ENCODE assay signal across 10 cellular contexts in the genomic region with DNA sequence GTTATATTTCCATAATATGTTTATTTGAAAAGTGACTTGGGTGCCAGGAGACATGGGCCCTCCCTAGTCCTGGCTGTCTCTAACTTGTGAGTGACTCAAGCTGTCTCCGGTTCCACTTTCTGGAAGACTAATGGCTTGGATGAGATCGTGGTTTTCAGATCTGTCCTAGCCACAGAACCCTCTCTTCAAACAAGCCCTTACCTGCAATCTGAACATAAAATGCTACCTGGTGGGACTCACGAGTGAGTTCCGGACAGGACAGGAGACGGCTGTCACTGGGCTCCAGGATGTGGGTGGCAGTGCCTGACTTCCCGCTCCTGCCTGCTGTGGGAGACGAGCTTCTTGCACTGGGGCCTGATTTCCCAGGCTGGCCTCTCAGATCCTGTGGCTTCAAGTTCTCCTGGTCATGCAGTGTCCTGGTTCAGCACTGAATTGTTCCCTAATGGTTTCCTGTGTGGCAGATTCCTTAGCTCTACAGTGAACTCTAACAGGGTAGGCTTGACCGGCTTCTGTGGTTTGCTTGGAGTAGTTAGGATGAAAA. TPM values are rescaled to one million over a fixed set of nuclear protein-coding genes. Genes with fewer than 3 reads are reported as not detected.
A peak's percentile ranks its signal among the peaks of the same experiment; 100 is the strongest.
DNase-seq lines count a peak whose midpoint lies in the region; ATAC-seq and TF ChIP-seq lines count a peak whose summit lies in the region.
"Had no signal": no experiment of that assay in that cellular context is flagged by ENCODE, and none has a peak within 500 bp of the region (broad histone marks: within the 10 kb centered on the region; RNA-seq: fewer than 3 reads in every experiment).

No MANE protein-coding gene starts in this region.

- POLR2A ChIA-PET in activated CD8-positive, alpha-beta T cell treated with anti-CD3 and anti-CD28 coated beads for 36 hours (lab: Charles Lee): interaction anchor here (1.1 kb wide), 2 partner anchors 18 to 25 kb away, joined by 3 to 4 read pairs; no protein-coding TSS in a partner anchor

- H2BK120ac ChIP-seq in H9 (ENCODE audit: low read depth, low read length, poor library complexity, severe bottlenecking): no peak overlapping the region

- H3K4me1 ChIP-seq in H9 (ENCODE audit: insufficient read depth, low read length) (no peaks in the 10 kb centered on the region), smooth muscle cell (ENCODE audit: low read depth) (no peaks in the 10 kb centered on the region)

- H2AFZ ChIP-seq in H9 (ENCODE audit: low read length) (no peak overlapping the region), smooth muscle cell (ENCODE audit: low read depth) (no peak overlapping the region)

- H3K27me3 ChIP-seq in H9 (ENCODE audit: insufficient read depth, low read length) (no peaks in the 10 kb centered on the region), smooth muscle cell (ENCODE audit: low read depth) (no peaks in the 10 kb centered on the region)

- H3K9me3 ChIP-seq in H9 (ENCODE audit: control insufficient read depth, low read depth, low read length) (no peaks in the 10 kb centered on the region), smooth muscle cell (replicated peaks; ENCODE audit: low read depth) (no peaks in the 10 kb centered on the region)

- no peak overlapping the region for H3K4me3 Mint-ChIP-seq in H9
- no peak overlapping the region for H3K4me3 Mint-ChIP-seq in activated CD8-positive, alpha-beta T cell treated with anti-CD3 and anti-CD28 coated beads for 36 hours
- H3K4me3 Mint-ChIP-seq: IgD-negative memory B cell had no signal

- H3T11ph ChIP-seq in H9 (ENCODE audit: low read length): no peak overlapping the region

- H2BK5ac ChIP-seq in H9 (ENCODE audit: insufficient read length, low read length): no peak overlapping the region

- no peaks in the 10 kb centered on the region for H3K23me2 ChIP-seq in H9 (ENCODE audit: insufficient read length, low read depth, low read length, poor library complexity, severe bottlenecking)

- H3K14ac ChIP-seq in H9 (ENCODE audit: insufficient read depth, low read length): no peak overlapping the region

- no peak overlapping the region for H2BK15ac ChIP-seq in H9 (ENCODE audit: low read depth, low read length)

- no peak overlapping the region for H3K4ac ChIP-seq in H9 (ENCODE audit: low read depth, low read length)

- no peak overlapping the region for H4K91ac ChIP-seq in H9 (ENCODE audit: insufficient read length, low read depth, low read length)

- H3K79me1 ChIP-seq in H9 (ENCODE audit: insufficient read depth, low read depth, low read length, poor library complexity, severe bottlenecking): no peaks in the 10 kb centered on the region

- peak overlapping the region in 2 of 3 experiments; percentile 27 to 58; a peak in 2 of 7 replicates for H3K27ac Mint-ChIP-seq in H9
- H3K27ac Mint-ChIP-seq in activated CD8-positive, alpha-beta T cell treated with anti-CD3 and anti-CD28 coated beads for 36 hours: peak overlapping the region; percentile 47

- peaks cover 26% of the 10 kb centered on the region for H3F3A ChIP-seq in smooth muscle cell (ENCODE audit: low read depth)

- no peak for TF ChIP-seq CTCF in H9 (conservative IDR thresholded peaks at IDR 0.05)
- no peak for TF ChIP-seq CTCF in activated CD8-positive, alpha-beta T cell treated with anti-CD3 and anti-CD28 coated beads for 36 hours (IDR thresholded peaks at IDR 0.05)
- TF ChIP-seq CTCF in smooth muscle cell (IDR thresholded peaks at IDR 0.05; ENCODE audit: borderline replicate concordance, insufficient read depth, poor library complexity, severe bottlenecking): no peak
- TF ChIP-seq CTCF in lower leg skin (IDR thresholded peaks at IDR 0.05): no peak

- H4K5ac ChIP-seq in H9 (ENCODE audit: insufficient read length, low read depth, low read length): no peak overlapping the region

- H2BK20ac ChIP-seq in H9 (ENCODE audit: low read depth, low read length, poor library complexity, severe bottlenecking): no peak overlapping the region

- no peaks in the 10 kb centered on the region for H3K36me3 ChIP-seq in smooth muscle cell (ENCODE audit: low read depth)

- no peak for DNase-seq in H9
- no peak for DNase-seq in activated CD8-positive, alpha-beta T cell treated with anti-CD3 and anti-CD28 coated beads for 36 hours
- DNase-seq in fibroblast of peridontal ligament (ENCODE audit: extremely low read depth): peak; percentile 40
- no peak for DNase-seq in smooth muscle cell (lab: John Stamatoyannopoulos, UW; ENCODE audit: unreplicated experiment)
- no peak for DNase-seq in T-helper 1 cell
- DNase-seq in lower leg skin (ENCODE audit: low spot score in 2 of 2): no peak
- no peak for DNase-seq in T-helper 2 cell
- no peak for DNase-seq in COLO668 (lab: John Stamatoyannopoulos, UW; ENCODE audit: unreplicated experiment)
- DNase-seq: NCI-H446 treated with DMSO at 0.1 percent for 48 hours had no signal

- H2BK12ac ChIP-seq in H9 (ENCODE audit: insufficient read length, low read depth, low read length): no peak overlapping the region

- H4K8ac ChIP-seq in H9 (replicated peaks; ENCODE audit: insufficient read length, low read depth, low read length): no peak overlapping the region

- H3K36me3 Mint-ChIP-seq in H9 (ENCODE audit: insufficient read depth in 1 of 3, low read depth in 3 of 3): peaks cover 0 to 16% (median 8%) of the 10 kb centered on the region in 3 experiments; a peak in 6 of 7 replicates
- H3K36me3 Mint-ChIP-seq in activated CD8-positive, alpha-beta T cell treated with anti-CD3 and anti-CD28 coated beads for 36 hours (ENCODE audit: low read depth): peaks cover 38% of the 10 kb centered on the region

- H2AK5ac ChIP-seq in H9 (ENCODE audit: insufficient read length, low read length): no peak overlapping the region

- CTCF ChIA-PET in activated CD8-positive, alpha-beta T cell treated with anti-CD3 and anti-CD28 coated beads for 36 hours (lab: Charles Lee): interaction anchor here (1.7 to 2.2 kb wide), 2 partner anchors 26 to 225 kb away, joined by 3 to 7 read pairs; a partner anchor contains a TSS

- peaks cover 10 to 25% of the 10 kb centered on the region in 2 experiments for H3K4me1 Mint-ChIP-seq in H9
- H3K4me1 Mint-ChIP-seq in activated CD8-positive, alpha-beta T cell treated with anti-CD3 and anti-CD28 coated beads for 36 hours (ENCODE audit: low read depth): peaks cover 52% of the 10 kb centered on the region

- intact Hi-C loops in activated CD8-positive, alpha-beta T cell treated with anti-CD3 and anti-CD28 coated beads for 36 hours (cut with micrococcal nuclease): no loop called here
- intact Hi-C loops in lower leg skin (cut with DNase I; ENCODE audit: low total_unique reads): no loop called here

- ATAC-seq in activated CD8-positive, alpha-beta T cell treated with anti-CD3 and anti-CD28 coated beads for 36 hours: no peak

- H3K4me3 ChIP-seq in smooth muscle cell (no peak overlapping the region), lower leg skin (ENCODE audit: low read depth, poor library complexity, severe bottlenecking) (no peak overlapping the region)

- no CpG with 5 or more reads among the region's 8 CpGs for WGBS in H9 (ENCODE audit: extremely low coverage, insufficient read length, low lambda C conversion rate)
- WGBS in smooth muscle cell (ENCODE audit: low lambda C conversion rate): 27% methylated on average over 8 of the region's 8 CpGs
- 31 to 47% methylated on average over 8 of the region's 8 CpGs for WGBS in lower leg skin, 2 donors

- no peak overlapping the region for H3K56ac ChIP-seq in H9 (ENCODE audit: insufficient read length, low read depth, low read length)

- no peak overlapping the region for H3K23ac ChIP-seq in H9 (ENCODE audit: insufficient read length, low read depth, low read length)

- H3K9ac ChIP-seq in H9 (ENCODE audit: extremely low read depth, insufficient read length, low read length) (no peak overlapping the region), smooth muscle cell (ENCODE audit: low read depth) (no peak overlapping the region)

- H3K4me2 ChIP-seq in H9 (ENCODE audit: insufficient read depth, insufficient read length, low read length) (no peak overlapping the region), smooth muscle cell (peak overlapping the region; percentile 65)

- H4K20me1 ChIP-seq in H9 (ENCODE audit: control insufficient read depth, insufficient read depth, insufficient read length) (no peaks in the 10 kb centered on the region), smooth muscle cell (ENCODE audit: low read depth) (peaks cover 34% of the 10 kb centered on the region)

- no peak overlapping the region for H3K27ac ChIP-seq in H9 (ENCODE audit: insufficient read length, low read depth, low read length)
- H3K27ac ChIP-seq in smooth muscle cell (ENCODE audit: low read depth): peak overlapping the region; percentile 70

- H3K18ac ChIP-seq in H9 (ENCODE audit: insufficient read length, low read depth, low read length): no peak overlapping the region

- TF ChIP-seq POLR2A in lower leg skin (IDR thresholded peaks at IDR 0.05): no peak

- no peaks in the 10 kb centered on the region for H3K9me3 Mint-ChIP-seq in H9
- H3K9me3 Mint-ChIP-seq in activated CD8-positive, alpha-beta T cell treated with anti-CD3 and anti-CD28 coated beads for 36 hours: no peaks in the 10 kb centered on the region
- H3K9me3 Mint-ChIP-seq: IgD-negative memory B cell had no signal

- no peaks in the 10 kb centered on the region for H3K79me2 ChIP-seq in H9 (ENCODE audit: insufficient read depth, low read length)
- H3K79me2 ChIP-seq in smooth muscle cell (ENCODE audit: low read depth): peaks cover 84% of the 10 kb centered on the region

- H3K27me3 Mint-ChIP-seq in H9 (ENCODE audit: low read depth): no peaks in the 10 kb centered on the region; the same call in 1 of the 2 replicates
- no peaks in the 10 kb centered on the region for H3K27me3 Mint-ChIP-seq in activated CD8-positive, alpha-beta T cell treated with anti-CD3 and anti-CD28 coated beads for 36 hours
- H3K27me3 Mint-ChIP-seq: IgD-negative memory B cell had no signal

RNA-seq across cellular contexts. Expression of a gene that starts 26.0 kb away (rescaled TPM):
- 33.9 and 36.8 TPM in 2 replicates for total RNA-seq in H9 (2021)
- total RNA-seq in activated CD8-positive, alpha-beta T cell treated with anti-CD3 and anti-CD28 coated beads for 36 hours: 100 to 1,000 TPM; 107 to 117 TPM
- 45.7 and 61.3 TPM in 2 replicates for total RNA-seq in smooth muscle cell
- polyA plus RNA-seq in smooth muscle cell: 68.3 and 73.4 TPM in 2 replicates
- total RNA-seq in lower leg skin: 10 to 100 TPM; 56.4 to 77.4 (median 69.2) TPM
